31 cellular contexts compared by ENCODE assay signal in the genomic region with DNA sequence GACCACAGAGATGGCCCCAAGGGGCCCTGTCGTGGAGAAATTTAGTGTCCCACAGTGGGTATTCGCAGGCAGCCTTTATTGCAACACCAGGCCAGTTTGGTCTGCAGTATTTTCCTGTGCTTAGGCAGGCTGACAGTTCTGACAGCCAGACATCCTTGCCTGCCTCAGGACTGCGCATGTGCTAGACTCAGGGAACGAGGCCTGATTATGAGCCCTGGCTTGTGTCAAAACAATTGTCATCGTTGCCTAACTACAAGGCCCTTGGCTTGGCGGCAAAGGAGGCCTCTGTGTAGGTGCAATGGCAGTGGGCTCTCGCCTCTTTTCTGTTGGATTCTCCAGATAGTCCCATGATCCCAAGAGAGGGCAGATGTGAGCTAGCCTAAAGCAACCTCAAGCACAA. TPM values are rescaled to one million over a fixed set of nuclear protein-coding genes. Genes with fewer than 3 reads are reported as not detected.
"Had no signal": no experiment of that assay in that cellular context is flagged by ENCODE, and none has a peak within 500 bp of the region (broad histone marks: within the 10 kb centered on the region; RNA-seq: fewer than 3 reads in every experiment).

No MANE protein-coding gene starts in this region.

- H3K4me1 ChIP-seq: ascending aorta had no signal

- H3K27ac ChIP-seq: ascending aorta, cardiac muscle cell, VCaP had no signal

- DNase-seq: activated B cell treated with CpG ODN at 0.5 μM for 24 hours; activated CD4-positive, alpha-beta memory T cell treated with anti-CD3 and anti-CD28 coated beads for 36 hours; activated CD4-positive, alpha-beta T cell treated with anti-CD3 and anti-CD28 coated beads for 4 hours; activated CD4-positive, alpha-beta T cell treated with anti-CD3 and anti-CD28 coated beads, Interleukin-2, amount 10 ng/mL, durations not matched to agents 24 days and 14 days; activated CD4-positive, alpha-beta T cell treated with anti-CD3 and anti-CD28 coated beads, Interleukin-2, amount 50 U/mL, for 1 hour; activated CD4-positive, alpha-beta T cell treated with anti-CD3 and anti-CD28 coated beads, Interleukin-2, amount 50 U/mL, for 4 hours; activated CD4-positive, CD25-positive, alpha-beta regulatory T cell treated with anti-CD3 and anti-CD28 coated beads, Interleukin-2, amount 50 U/mL, for 72 hours; activated CD8-positive, alpha-beta memory T cell treated with anti-CD3 and anti-CD28 coated beads, Interleukin-2, amount 50 U/mL, for 48 hours; activated CD8-positive, alpha-beta T cell treated with anti-CD3 and anti-CD28 coated beads for 36 hours; activated effector memory CD4-positive, alpha-beta T cell treated with Interleukin-2 at 50 U/mL for 16 hours; activated gamma-delta T cell; activated naive CD4-positive, alpha-beta T cell treated with anti-CD3 and anti-CD28 coated beads, Interleukin-2, amount 10 ng/mL, durations not matched to agents 7 days and 5 days; activated naive CD4-positive, alpha-beta T cell treated with Interleukin-2 at 50 U/mL for 16 hours; activated naive CD8-positive, alpha-beta T cell treated with anti-CD3 and anti-CD28 coated beads, Interleukin-2, amount 10 ng/mL, durations not matched to agents 7 days and 5 days; activated naive CD8-positive, alpha-beta T cell treated with anti-CD3 and anti-CD28 coated beads, Interleukin-2, amount 50 U/mL, for 24 hours; activated T-cell treated with anti-CD3 and anti-CD28 coated beads, Interleukin-2, amount 50 U/mL, for 24 hours; activated T-cell treated with anti-CD3 and anti-CD28 coated beads, Interleukin-2, amount 50 U/mL, for 48 hours; amygdala; anterior cingulate cortex; central memory CD4-positive, alpha-beta T cell; SW 1271; T-helper 1 cell; T-helper 2 cell; T-helper 9 cell had no signal

- H3K9me3 ChIP-seq: ascending aorta had no signal

- H3K4me3 ChIP-seq: ascending aorta, cardiac muscle cell had no signal

- ATAC-seq: activated CD8-positive, alpha-beta T cell treated with anti-CD3 and anti-CD28 coated beads for 36 hours; activated naive CD8-positive, alpha-beta T cell treated with anti-CD3 and anti-CD28 coated beads, Interleukin-2, amount 50 U/mL, for 24 hours had no signal

- H3K27me3 ChIP-seq: ascending aorta, cardiac muscle cell had no signal

- H3K36me3 ChIP-seq: ascending aorta, cardiac muscle cell had no signal

RNA-seq across cellular contexts. Expression of a gene that starts 59.3 kb away (rescaled TPM):
- total RNA-seq: activated B cell treated with CpG ODN at 0.5 μM for 24 hours; activated CD4-positive, alpha-beta memory T cell treated with anti-CD3 and anti-CD28 coated beads for 36 hours; activated CD4-positive, alpha-beta T cell treated with anti-CD3 and anti-CD28 coated beads, Interleukin-2, amount 10 ng/mL, durations not matched to agents 24 days and 14 days; activated CD8-positive, alpha-beta memory T cell treated with anti-CD3 and anti-CD28 coated beads for 36 hours; activated CD8-positive, alpha-beta T cell treated with anti-CD3 and anti-CD28 coated beads for 36 hours; activated naive CD8-positive, alpha-beta T cell treated with anti-CD3 and anti-CD28 coated beads, Interleukin-2, amount 10 ng/mL, durations not matched to agents 7 days and 5 days; activated T-helper 2 cell treated with anti-CD3 and anti-CD28 coated beads, Interferon-gamma antibody, Interleukin-2, Interleukin-4, amounts not matched to agents 10 μg/mL and 5 μg/mL and 100 μg/mL, durations not matched to agents 14 hours and 24 hours and 36 hours; ascending aorta; bronchial epithelial cell; cardiac muscle cell had no signal
- polyA plus RNA-seq: adipose tissue, cardiac muscle cell had no signal
